Comparison of ENCODE assay signal across 8 cellular contexts in the genomic region with DNA sequence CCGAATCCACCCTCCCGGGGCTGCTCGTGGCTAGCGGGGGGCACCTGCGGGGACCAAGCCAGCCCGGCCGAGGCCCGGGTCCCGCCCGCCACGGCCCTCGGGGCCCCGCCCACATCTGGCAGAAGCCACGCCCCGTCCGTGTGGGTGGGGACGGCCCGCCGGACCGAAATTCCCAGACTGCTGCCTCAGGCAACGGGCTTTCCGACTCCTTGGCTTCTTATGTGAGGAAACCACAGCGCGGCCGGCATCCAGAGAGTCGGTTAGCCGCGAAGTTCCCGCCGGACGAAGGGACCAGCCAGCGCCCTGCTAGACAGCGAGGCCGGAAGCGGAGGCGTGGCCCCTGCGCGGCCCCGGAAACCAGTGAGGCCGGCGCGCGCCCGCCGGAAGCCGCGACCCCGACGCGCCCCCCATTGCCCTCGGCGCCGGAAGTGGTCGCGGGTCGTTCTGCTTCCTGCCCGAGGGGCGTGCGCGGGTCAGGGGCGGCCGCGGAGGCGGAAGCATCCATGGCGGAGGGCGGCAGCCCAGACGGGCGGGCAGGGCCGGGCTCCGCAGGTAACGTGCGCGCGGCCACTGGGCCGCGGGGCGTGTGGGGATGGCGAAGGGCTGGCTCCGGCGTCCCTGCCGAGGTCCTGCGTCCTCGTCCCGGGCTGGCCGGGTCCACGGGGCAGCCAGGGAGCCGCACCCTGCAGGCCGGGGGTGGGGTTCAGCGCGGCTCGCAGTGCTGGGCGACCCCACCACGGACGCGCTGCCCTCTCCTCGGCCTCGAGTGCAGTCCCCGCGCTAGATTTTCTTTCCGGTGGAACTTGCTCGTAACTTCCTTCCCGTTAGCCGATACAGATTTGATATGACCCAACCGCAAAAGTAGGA. TPM values are rescaled to one million over a fixed set of nuclear protein-coding genes. Genes with fewer than 3 reads are reported as not detected.
DNase-seq lines count a peak whose midpoint lies in the region; ATAC-seq and TF ChIP-seq lines count a peak whose summit lies in the region.

A gene with protein sequence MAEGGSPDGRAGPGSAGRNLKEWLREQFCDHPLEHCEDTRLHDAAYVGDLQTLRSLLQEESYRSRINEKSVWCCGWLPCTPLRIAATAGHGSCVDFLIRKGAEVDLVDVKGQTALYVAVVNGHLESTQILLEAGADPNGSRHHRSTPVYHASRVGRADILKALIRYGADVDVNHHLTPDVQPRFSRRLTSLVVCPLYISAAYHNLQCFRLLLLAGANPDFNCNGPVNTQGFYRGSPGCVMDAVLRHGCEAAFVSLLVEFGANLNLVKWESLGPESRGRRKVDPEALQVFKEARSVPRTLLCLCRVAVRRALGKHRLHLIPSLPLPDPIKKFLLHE (plus strand): TSS at position 360 of the 867 bp plus-strand sequence. CDS start 144 bp downstream, at position 504.

- H3K36me3 ChIP-seq in osteoblast (ENCODE audit: insufficient read depth, low read length) = peaks cover 32% of the 10 kb centered on the region
- no peaks in the 10 kb centered on the region for H3K36me3 ChIP-seq in thoracic aorta

- no peaks in the 10 kb centered on the region for H3K27me3 Mint-ChIP-seq in activated naive CD4-positive, alpha-beta T cell treated with anti-CD3 and anti-CD28 coated beads for 36 hours (ENCODE audit: low read depth)

- H2AFZ ChIP-seq in osteoblast (ENCODE audit: low read length) = peak within 1 kb of the TSS; percentile 67

- no peaks in the 10 kb centered on the region for H4K20me1 ChIP-seq in osteoblast (ENCODE audit: insufficient read depth, low read length)

- ATAC-seq in GM21737 (IDR thresholded peaks at IDR 0.05; ENCODE audit: unreplicated experiment) = peak; percentile 82
- ATAC-seq in thoracic aorta (ENCODE audit: insufficient number of reproducible peaks, low FRiP score, low read depth) = peak; percentile 29

- H3K4me1 ChIP-seq in osteoblast (ENCODE audit: insufficient read depth, low read length) (peaks cover 67% of the 10 kb centered on the region), thoracic aorta (ENCODE audit: control insufficient read depth in 1 of 2, low read depth in 2 of 2) (peaks cover 12 to 33% of the 10 kb centered on the region in 2 donors)

- intact Hi-C loops in activated naive CD4-positive, alpha-beta T cell treated with anti-CD3 and anti-CD28 coated beads for 36 hours (cut with micrococcal nuclease) = loop anchor here (1.0 kb wide), 2 partner anchors 12 to 138 kb away; partner anchors contain the start of gene PER2

- no peak for TF ChIP-seq CTCF in osteoblast (IDR thresholded peaks at IDR 0.05; ENCODE audit: extremely low read depth, low read depth, low read length)
- TF ChIP-seq CTCF in thoracic aorta (IDR thresholded peaks at IDR 0.05) = no peak

- peaks cover 42% of the 10 kb centered on the region for H3K4me1 Mint-ChIP-seq in activated naive CD4-positive, alpha-beta T cell treated with anti-CD3 and anti-CD28 coated beads for 36 hours (ENCODE audit: low read depth)

- DNase-seq in EL = peak; percentile 92
- DNase-seq in KG1 (lab: John Stamatoyannopoulos, UW) = peak; percentile 72
- DNase-seq in SK-N-DZ (ENCODE audit: low spot score) = peak; percentile 87
- DNase-seq in activated naive CD4-positive, alpha-beta T cell treated with anti-CD3 and anti-CD28 coated beads for 36 hours = peak; percentile 80
- DNase-seq in globus pallidus (ENCODE audit: low spot score) = peak; percentile 57
- peak; percentile 97 for DNase-seq in osteoblast (ENCODE audit: insufficient read length, low spot score, missing footprints)
- DNase-seq in thoracic aorta (ENCODE audit: low spot score) = peak; percentile 25

- peak within 1 kb of the TSS; percentile 100 for H3K27ac ChIP-seq in osteoblast (ENCODE audit: low read depth, low read length)
- peak within 1 kb of the TSS; percentile 96 to 97 for H3K27ac ChIP-seq in thoracic aorta

- peak within 1 kb of the TSS; percentile 100 for H3K4me2 ChIP-seq in osteoblast (ENCODE audit: insufficient read depth, low read length)

- peaks cover 20% of the 10 kb centered on the region for H3K36me3 Mint-ChIP-seq in activated naive CD4-positive, alpha-beta T cell treated with anti-CD3 and anti-CD28 coated beads for 36 hours (ENCODE audit: low read depth)

- CTCF ChIA-PET in activated naive CD4-positive, alpha-beta T cell treated with anti-CD3 and anti-CD28 coated beads for 36 hours (lab: Charles Lee) = interaction anchor here (1.0 kb wide), 1 partner anchor 14 kb away, joined by 3 read pairs; no protein-coding TSS in a partner anchor

- H3K9me3 ChIP-seq in osteoblast (ENCODE audit: low read depth, low read length) (peaks cover 5% of the 10 kb centered on the region), thoracic aorta (no peaks in the 10 kb centered on the region)

- H3K4me3 ChIP-seq in osteoblast (ENCODE audit: insufficient read depth, low read length) (peak within 1 kb of the TSS; percentile 98), thoracic aorta (peak within 1 kb of the TSS; percentile 93)

- H3K27me3 ChIP-seq in osteoblast (ENCODE audit: insufficient read depth, low read length) (no peaks in the 10 kb centered on the region), thoracic aorta (replicated peaks; ENCODE audit: insufficient read depth) (no peaks in the 10 kb centered on the region)

- H3K79me2 ChIP-seq in osteoblast (ENCODE audit: insufficient read depth, low read length) = peaks cover 51% of the 10 kb centered on the region

- no peaks in the 10 kb centered on the region for H3K9me3 Mint-ChIP-seq in activated naive CD4-positive, alpha-beta T cell treated with anti-CD3 and anti-CD28 coated beads for 36 hours

- H3K27ac Mint-ChIP-seq in activated naive CD4-positive, alpha-beta T cell treated with anti-CD3 and anti-CD28 coated beads for 36 hours = peak within 1 kb of the TSS; percentile 91

- H3K4me3 Mint-ChIP-seq in activated naive CD4-positive, alpha-beta T cell treated with anti-CD3 and anti-CD28 coated beads for 36 hours = peak within 1 kb of the TSS; percentile 89

RNA-seq across cellular contexts. Expression of the gene that starts here (rescaled TPM):
- polyA plus RNA-seq in SK-N-DZ (2014; cell fraction: cytosol; rRNA removed) = 18.3 and 18.4 TPM in 2 replicates
- polyA plus RNA-seq in SK-N-DZ (2014; cell fraction: nucleus; rRNA removed) = 15.4 and 30.0 TPM in 2 replicates
- 10 to 100 TPM; 29.9 to 33.7 TPM for total RNA-seq in activated naive CD4-positive, alpha-beta T cell treated with anti-CD3 and anti-CD28 coated beads for 36 hours
- 26.5 and 27.9 TPM in 2 replicates for total RNA-seq in osteoblast
- total RNA-seq in thoracic aorta = 10 to 100 TPM; 30.3 to 48.7 TPM

Comparison
In these comparisons a context has a peak if more than half of its experiments do, and no peak if none do; other contexts are left out.
1. Peak in every context shown above with its lines: DNase-seq, ATAC-seq, H3K4me3 ChIP-seq and H3K27ac ChIP-seq.
2. DNase-seq: peak in every context shown above with its lines; median percentile 97 in osteoblast; 92 in EL; 87 in SK-N-DZ; 80 in activated naive CD4-positive, alpha-beta T cell treated with anti-CD3 and anti-CD28 coated beads for 36 hours; 72 in KG1; 57 in globus pallidus; 25 in thoracic aorta.